17 cellular contexts compared by ENCODE assay signal in genomic region chr18:55487997-55488396, GRCh38.
DNase-seq lines count a peak whose midpoint lies in the region; ATAC-seq, FAIRE-seq and TF ChIP-seq lines count a peak whose summit lies in the region.
"Had no signal": no experiment of that assay in that cellular context is flagged by ENCODE, and none has a peak within 500 bp of the region (broad histone marks: within the 10 kb centered on the region; RNA-seq: fewer than 3 reads in every experiment).

No MANE protein-coding gene starts in this region.

- peaks cover 6 to 47% (median 20%) of the 10 kb centered on the region in 11 experiments; a peak in 18 of 22 replicates for H3K36me3 ChIP-seq in BLaER1 treated with 17β-estradiol and CSF1 and Interleukin-3, amounts not matched to agents 10 nM and 100 nM
- H3K36me3 ChIP-seq in HUES64 (ENCODE audit: insufficient read depth, low read length) (0 out of 2 replicates have a peak, but pooled peaks cover 2% of the 10 kb centered on the region), OCI-LY7 (ENCODE audit: insufficient read depth, low read length) (no peaks in the 10 kb centered on the region; the same call in 1 of the 2 replicates), HepG2 (replicated peaks in 1 of 2; ENCODE audit: control insufficient read depth in 1 of 2, insufficient read depth in 2 of 2, low read length in 2 of 2) (no peaks in the 10 kb centered on the region), colonic mucosa (no peaks in the 10 kb centered on the region), body of pancreas (replicated peaks in 1 of 2; ENCODE audit: insufficient read depth in 1 of 2, low read depth in 2 of 2) (no peaks in the 10 kb centered on the region)
- H3K36me3 ChIP-seq: HAP-1 had no signal

- no peaks in the 10 kb centered on the region for H3K9me3 Mint-ChIP-seq in memory B cell

- H3K4me2 ChIP-seq in BLaER1 treated with 17β-estradiol and CSF1 and Interleukin-3, amounts not matched to agents 10 nM and 100 nM: peak overlapping the region in 6 of 11 experiments; percentile 54 to 81 (median 73); a peak in 7 of 22 replicates
- H3K4me2 ChIP-seq in OCI-LY7 (ENCODE audit: low read length) (peak overlapping the region; percentile 85), HepG2 (ENCODE audit: low read depth, low read length) (no peak overlapping the region)
- H3K4me2 ChIP-seq: A549, PC-9 had no signal

- H3K27me3 Mint-ChIP-seq in memory B cell: peaks cover 4% of the 10 kb centered on the region

- intact Hi-C loops in OCI-LY7 (cut with micrococcal nuclease; ENCODE audit: unreplicated experiment): no loop called here
- intact Hi-C loops in HepG2 (cut with micrococcal nuclease; ENCODE audit: unreplicated experiment): no loop called here
- intact Hi-C loops in colonic mucosa (cut with DNase I): no loop called here
- intact Hi-C loops in body of pancreas (cut with DNase I): no loop called here

- in situ Hi-C loops in HepG2 (cut with HindIII; ENCODE audit: extremely low pct_ligation_motif_present, low pct_unique_long_range_greater_than_20kb): no loop called here

- CTCF ChIA-PET in OCI-LY7 (lab: Charles Lee; ENCODE audit: unreplicated experiment): interaction anchor here (2.1 kb wide), 1 partner anchor 64 kb away, joined by 4 read pairs; no protein-coding TSS in a partner anchor
- CTCF ChIA-PET in HepG2 (lab: Yijun Ruan, JAX; ENCODE audit: low intra/inter-chr PET ratio, low total read pairs): no interaction called here

- BruUV-seq in OCI-LY7 (replicated peaks; lab: Mats Ljungman, UMichigan): no TSS peak
- no TSS peak for BruUV-seq in HepG2 (replicated peaks; lab: Mats Ljungman, UMichigan)

- H3K36me3 Mint-ChIP-seq in memory B cell: no peaks in the 10 kb centered on the region

- TF ChIP-seq RAD21 in HepG2 (CRISPR knock-in tag; IDR thresholded peaks at IDR 0.05): no peak

- H3K4me3 ChIP-seq in BLaER1 treated with 17β-estradiol and CSF1 and Interleukin-3, amounts not matched to agents 10 nM and 100 nM: no peak overlapping the region
- H3K4me3 ChIP-seq in HUES64 (ENCODE audit: low read length): no peak overlapping the region
- no peak overlapping the region for H3K4me3 ChIP-seq in OCI-LY7 (ENCODE audit: low read depth, low read length, poor library complexity, severe bottlenecking)
- H3K4me3 ChIP-seq in HepG2 (replicated peaks in 1 of 3; ENCODE audit: insufficient read depth in 1 of 3, low read depth in 2 of 3, low read length in 3 of 3): no peak overlapping the region
- no peak overlapping the region for H3K4me3 ChIP-seq in colonic mucosa
- H3K4me3 ChIP-seq in body of pancreas: no peak overlapping the region
- H3K4me3 ChIP-seq: A549, HAP-1, PC-9 had no signal

- no peak overlapping the region for H3K9ac ChIP-seq in BLaER1 treated with 17β-estradiol and CSF1 and Interleukin-3, amounts not matched to agents 10 nM and 100 nM
- H3K9ac ChIP-seq in HUES64 (ENCODE audit: low read depth, low read length) (no peak overlapping the region), HepG2 (ENCODE audit: insufficient read depth, low read depth, low read length) (no peak overlapping the region), colonic mucosa (ENCODE audit: low read depth in 2 of 2, low read length in 2 of 2) (no peak overlapping the region)

- H3K79me2 ChIP-seq in OCI-LY7 (ENCODE audit: insufficient read depth, low read depth, low read length) (peaks cover 30% of the 10 kb centered on the region; the same call in 1 of the 2 replicates), HepG2 (ENCODE audit: insufficient read depth, low read length) (no peaks in the 10 kb centered on the region)

- TF ChIP-seq CTCF in OCI-LY7 (conservative IDR thresholded peaks at IDR 0.05; ENCODE audit: low read length) (no peak), HepG2 (CRISPR knock-in tag; IDR thresholded peaks at IDR 0.05) (no peak), colonic mucosa (IDR thresholded peaks at IDR 0.05) (no peak), body of pancreas (IDR thresholded peaks at IDR 0.05) (no peak)

- no peaks in the 10 kb centered on the region for H3K9me2 ChIP-seq in OCI-LY7 (ENCODE audit: insufficient read depth, low read length)

- POLR2A ChIA-PET in OCI-LY7 (lab: Charles Lee) (interaction anchor here (0.7 to 2.0 kb wide), 3 partner anchors 10 to 60 kb away, joined by 3 to 11 read pairs (median 4); no protein-coding TSS in a partner anchor), HepG2 (lab: Yijun Ruan, JAX) (no interaction called here)

- no peak for DNase-seq in OCI-LY7 (ENCODE audit: low spot score)
- no peak for DNase-seq in memory B cell (ENCODE audit: low spot score in 2 of 2)
- DNase-seq in HepG2 (ENCODE audit: low spot score): no peak
- no peak for DNase-seq in colonic mucosa
- no peak for DNase-seq in body of pancreas
- DNase-seq: DMS79 treated with DMSO at 0.1 percent for 48 hours, MM.1S, NCI-H1694, PC-9, T-helper 2 cell had no signal

- FAIRE-seq in HepG2 (lab: Jason Lieb, UNC): no peak
- FAIRE-seq: A549 had no signal

- H3K27me3 ChIP-seq in BLaER1 treated with 17β-estradiol and CSF1 and Interleukin-3, amounts not matched to agents 10 nM and 100 nM: no peaks in the 10 kb centered on the region
- H3K27me3 ChIP-seq in HUES64 (ENCODE audit: insufficient read depth, low read length) (no peaks in the 10 kb centered on the region), HepG2 (ENCODE audit: control insufficient read depth in 1 of 2, insufficient read depth in 2 of 2, low read length in 2 of 2) (no peaks in the 10 kb centered on the region; a peak in 1 of 5 replicates), colonic mucosa (no peaks in the 10 kb centered on the region), body of pancreas (no peaks in the 10 kb centered on the region)

- H2AFZ ChIP-seq in OCI-LY7 (ENCODE audit: low read length) (no peak overlapping the region), HepG2 (ENCODE audit: low read length) (no peak overlapping the region)
- H2AFZ ChIP-seq: PC-9 had no signal

- peaks cover 40 to 75% (median 55%) of the 10 kb centered on the region in 10 experiments for H3K4me1 ChIP-seq in BLaER1 treated with 17β-estradiol and CSF1 and Interleukin-3, amounts not matched to agents 10 nM and 100 nM
- H3K4me1 ChIP-seq in HUES64 (ENCODE audit: insufficient read depth, low read length) (peaks cover 69% of the 10 kb centered on the region), OCI-LY7 (ENCODE audit: insufficient read depth, low read length, poor library complexity, severe bottlenecking) (peaks cover 40% of the 10 kb centered on the region), HepG2 (ENCODE audit: insufficient read depth, low read length) (no peaks in the 10 kb centered on the region), colonic mucosa (no peaks in the 10 kb centered on the region), body of pancreas (no peaks in the 10 kb centered on the region)
- H3K4me1 ChIP-seq: A549 had no signal

- peaks cover 0 to 100% (median 63%) of the 10 kb centered on the region in 11 experiments; a peak in 10 of 22 replicates for H4K20me1 ChIP-seq in BLaER1 treated with 17β-estradiol and CSF1 and Interleukin-3, amounts not matched to agents 10 nM and 100 nM
- H4K20me1 ChIP-seq in OCI-LY7 (ENCODE audit: insufficient read depth, low read length): no peaks in the 10 kb centered on the region
- no peaks in the 10 kb centered on the region for H4K20me1 ChIP-seq in HepG2 (ENCODE audit: insufficient read depth, low read length)

- H3K9me3 ChIP-seq in BLaER1 treated with 17β-estradiol and CSF1 and Interleukin-3, amounts not matched to agents 10 nM and 100 nM (replicated peaks in 1 of 11): no peaks in the 10 kb centered on the region
- H3K9me3 ChIP-seq in HUES64 (ENCODE audit: insufficient read depth, low read depth, low read length) (no peaks in the 10 kb centered on the region), OCI-LY7 (ENCODE audit: low read length) (no peaks in the 10 kb centered on the region), HepG2 (ENCODE audit: low read length) (no peaks in the 10 kb centered on the region), colonic mucosa (no peaks in the 10 kb centered on the region), body of pancreas (no peaks in the 10 kb centered on the region)
- H3K9me3 ChIP-seq: A549, HAP-1 had no signal

- H3K4me3 Mint-ChIP-seq in memory B cell: no peak overlapping the region

- peak overlapping the region in 6 of 11 experiments; percentile 0 to 62 (median 59); a peak in 6 of 22 replicates for H3K27ac ChIP-seq in BLaER1 treated with 17β-estradiol and CSF1 and Interleukin-3, amounts not matched to agents 10 nM and 100 nM
- H3K27ac ChIP-seq in HUES64 (ENCODE audit: low read depth, low read length) (peak overlapping the region; percentile 27; the same call in 1 of the 2 replicates), OCI-LY7 (ENCODE audit: low read depth, low read length, poor library complexity, severe bottlenecking) (peak overlapping the region; percentile 74), HepG2 (ENCODE audit: extremely low read length, insufficient read depth, low read length) (no peak overlapping the region), colonic mucosa (no peak overlapping the region), body of pancreas (no peak overlapping the region)
- H3K27ac ChIP-seq: A549, C4-2B, PC-9, RWPE1 had no signal

- peaks cover 13% of the 10 kb centered on the region for H3K4me1 Mint-ChIP-seq in memory B cell

- WGBS in HUES64: 72% methylated on average over 3 of the region's 4 CpGs
- WGBS in HepG2 (ENCODE audit: low lambda C conversion rate): 9% methylated on average over 4 of the region's 4 CpGs
- 72 to 77% methylated on average over 4 of the region's 4 CpGs for WGBS in body of pancreas, 2 donors

- TF ChIP-seq POLR2A in HepG2 (IDR thresholded peaks at IDR 0.05; ENCODE audit: insufficient read depth in 1 of 2, low read depth in 2 of 2, low read length in 2 of 2) (no peak), body of pancreas (IDR thresholded peaks at IDR 0.05) (no peak)

- TF ChIP-seq EP300 in HepG2 (IDR thresholded peaks at IDR 0.05; ENCODE audit: low read depth in 2 of 2, low read length in 2 of 2) (no peak), HepG2 (CRISPR knock-in tag; IDR thresholded peaks at IDR 0.05; ENCODE audit: borderline replicate concordance) (no peak)

- H3K27ac Mint-ChIP-seq in memory B cell: peak overlapping the region; percentile 4

- ATAC-seq in memory B cell (ENCODE audit: low read depth): no peak
- no peak for ATAC-seq in HepG2
- ATAC-seq in GM21423 (IDR thresholded peaks at IDR 0.05; ENCODE audit: unreplicated experiment): no peak
- no peak for ATAC-seq in body of pancreas
- ATAC-seq: A549 had no signal

TF ChIP-seq in HepG2, 621 proteins besides CTCF, POLR2A, EP300 and RAD21 (continues in another document):
- TF ChIP-seq ZBTB34 (CRISPR knock-in tag; IDR thresholded peaks at IDR 0.05) (no peak), ZBTB42 (CRISPR knock-in tag; IDR thresholded peaks at IDR 0.05) (no peak)

Comparison
In these comparisons a context has a peak if more than half of its experiments do, and no peak if none do; other contexts are left out.
1. H3K27ac ChIP-seq: peak in BLaER1 treated with 17β-estradiol and CSF1 and Interleukin-3, amounts not matched to agents 10 nM and 100 nM (6 of 11), HUES64 (single experiment) and OCI-LY7 (single experiment); none in HepG2 (single experiment), colonic mucosa (single experiment) and body of pancreas (0 of 4).